In the genomic region with DNA sequence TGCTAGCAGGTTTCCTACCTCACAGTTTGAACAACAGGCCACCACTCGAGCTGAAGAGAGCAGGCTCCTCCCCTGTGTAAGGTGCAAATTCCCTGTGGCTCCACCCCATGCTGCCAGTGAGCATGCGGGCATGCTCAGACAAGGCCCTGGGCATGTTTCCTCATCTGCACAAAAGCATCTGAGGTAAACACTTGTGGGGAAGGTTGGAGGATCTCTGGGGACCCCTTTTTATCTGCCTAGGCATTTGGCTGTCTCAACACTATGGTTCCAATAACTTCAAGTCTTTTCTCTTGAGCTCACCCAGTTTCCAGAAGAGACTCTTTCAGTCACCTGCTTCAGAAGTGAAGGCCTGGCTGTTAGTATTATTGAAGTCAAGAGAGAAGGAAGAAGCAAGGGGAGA, we compare ENCODE assay signal across 1 cellular context.
TF ChIP-seq lines count a peak whose summit lies in the region.

No MANE protein-coding gene starts in this region.

TF ChIP-seq in HepG2, 621 proteins besides CTCF, POLR2A, EP300 and RAD21:
- TF ChIP-seq PAF1 (CRISPR knock-in tag; IDR thresholded peaks at IDR 0.05) (no peak), ZFP41 (CRISPR knock-in tag; IDR thresholded peaks at IDR 0.05; ENCODE audit: borderline replicate concordance) (no peak), ZNF552 (CRISPR knock-in tag; IDR thresholded peaks at IDR 0.05; ENCODE audit: borderline replicate concordance) (no peak), ZNF414 (CRISPR knock-in tag; IDR thresholded peaks at IDR 0.05) (no peak), ZNF570 (CRISPR knock-in tag; IDR thresholded peaks at IDR 0.05; ENCODE audit: borderline replicate concordance) (no peak), ZNF639 (CRISPR knock-in tag; conservative IDR thresholded peaks at IDR 0.05) (no peak), NFRKB (IDR thresholded peaks at IDR 0.05) (no peak), ZNF7 (CRISPR knock-in tag; IDR thresholded peaks at IDR 0.05) (no peak), TMF1 (CRISPR knock-in tag; IDR thresholded peaks at IDR 0.05; ENCODE audit: low read depth) (no peak), TBX3 (IDR thresholded peaks at IDR 0.05; ENCODE audit: borderline replicate concordance) (no peak), FOXK2 (IDR thresholded peaks at IDR 0.05) (no peak), AHR (CRISPR knock-in tag; IDR thresholded peaks at IDR 0.05) (no peak), RXRB (CRISPR knock-in tag; IDR thresholded peaks at IDR 0.05; ENCODE audit: borderline replicate concordance) (no peak), BRF2 (CRISPR knock-in tag; IDR thresholded peaks at IDR 0.05) (no peak)
- TF ChIP-seq, protein P1, sequence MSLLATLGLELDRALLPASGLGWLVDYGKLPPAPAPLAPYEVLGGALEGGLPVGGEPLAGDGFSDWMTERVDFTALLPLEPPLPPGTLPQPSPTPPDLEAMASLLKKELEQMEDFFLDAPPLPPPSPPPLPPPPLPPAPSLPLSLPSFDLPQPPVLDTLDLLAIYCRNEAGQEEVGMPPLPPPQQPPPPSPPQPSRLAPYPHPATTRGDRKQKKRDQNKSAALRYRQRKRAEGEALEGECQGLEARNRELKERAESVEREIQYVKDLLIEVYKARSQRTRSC (CRISPR knock-in tag; IDR thresholded peaks at IDR 0.05; ENCODE audit: low read depth): no peak
- TF ChIP-seq, protein P2, sequence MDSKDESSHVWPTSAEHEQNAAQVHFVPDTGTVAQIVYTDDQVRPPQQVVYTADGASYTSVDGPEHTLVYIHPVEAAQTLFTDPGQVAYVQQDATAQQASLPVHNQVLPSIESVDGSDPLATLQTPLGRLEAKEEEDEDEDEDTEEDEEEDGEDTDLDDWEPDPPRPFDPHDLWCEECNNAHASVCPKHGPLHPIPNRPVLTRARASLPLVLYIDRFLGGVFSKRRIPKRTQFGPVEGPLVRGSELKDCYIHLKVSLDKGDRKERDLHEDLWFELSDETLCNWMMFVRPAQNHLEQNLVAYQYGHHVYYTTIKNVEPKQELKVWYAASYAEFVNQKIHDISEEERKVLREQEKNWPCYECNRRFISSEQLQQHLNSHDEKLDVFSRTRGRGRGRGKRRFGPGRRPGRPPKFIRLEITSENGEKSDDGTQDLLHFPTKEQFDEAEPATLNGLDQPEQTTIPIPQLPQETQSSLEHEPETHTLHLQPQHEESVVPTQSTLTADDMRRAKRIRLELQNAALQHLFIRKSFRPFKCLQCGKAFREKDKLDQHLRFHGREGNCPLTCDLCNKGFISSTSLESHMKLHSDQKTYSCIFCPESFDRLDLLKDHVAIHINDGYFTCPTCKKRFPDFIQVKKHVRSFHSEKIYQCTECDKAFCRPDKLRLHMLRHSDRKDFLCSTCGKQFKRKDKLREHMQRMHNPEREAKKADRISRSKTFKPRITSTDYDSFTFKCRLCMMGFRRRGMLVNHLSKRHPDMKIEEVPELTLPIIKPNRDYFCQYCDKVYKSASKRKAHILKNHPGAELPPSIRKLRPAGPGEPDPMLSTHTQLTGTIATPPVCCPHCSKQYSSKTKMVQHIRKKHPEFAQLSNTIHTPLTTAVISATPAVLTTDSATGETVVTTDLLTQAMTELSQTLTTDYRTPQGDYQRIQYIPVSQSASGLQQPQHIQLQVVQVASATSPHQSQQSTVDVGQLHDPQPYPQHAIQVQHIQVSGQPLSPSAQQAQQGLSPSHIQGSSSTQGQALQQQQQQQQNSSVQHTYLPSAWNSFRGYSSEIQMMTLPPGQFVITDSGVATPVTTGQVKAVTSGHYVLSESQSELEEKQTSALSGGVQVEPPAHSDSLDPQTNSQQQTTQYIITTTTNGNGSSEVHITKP (CRISPR knock-in tag; IDR thresholded peaks at IDR 0.05; ENCODE audit: low read depth): no peak
